ENCODE assay signal across 7 cellular contexts in the genomic region with DNA sequence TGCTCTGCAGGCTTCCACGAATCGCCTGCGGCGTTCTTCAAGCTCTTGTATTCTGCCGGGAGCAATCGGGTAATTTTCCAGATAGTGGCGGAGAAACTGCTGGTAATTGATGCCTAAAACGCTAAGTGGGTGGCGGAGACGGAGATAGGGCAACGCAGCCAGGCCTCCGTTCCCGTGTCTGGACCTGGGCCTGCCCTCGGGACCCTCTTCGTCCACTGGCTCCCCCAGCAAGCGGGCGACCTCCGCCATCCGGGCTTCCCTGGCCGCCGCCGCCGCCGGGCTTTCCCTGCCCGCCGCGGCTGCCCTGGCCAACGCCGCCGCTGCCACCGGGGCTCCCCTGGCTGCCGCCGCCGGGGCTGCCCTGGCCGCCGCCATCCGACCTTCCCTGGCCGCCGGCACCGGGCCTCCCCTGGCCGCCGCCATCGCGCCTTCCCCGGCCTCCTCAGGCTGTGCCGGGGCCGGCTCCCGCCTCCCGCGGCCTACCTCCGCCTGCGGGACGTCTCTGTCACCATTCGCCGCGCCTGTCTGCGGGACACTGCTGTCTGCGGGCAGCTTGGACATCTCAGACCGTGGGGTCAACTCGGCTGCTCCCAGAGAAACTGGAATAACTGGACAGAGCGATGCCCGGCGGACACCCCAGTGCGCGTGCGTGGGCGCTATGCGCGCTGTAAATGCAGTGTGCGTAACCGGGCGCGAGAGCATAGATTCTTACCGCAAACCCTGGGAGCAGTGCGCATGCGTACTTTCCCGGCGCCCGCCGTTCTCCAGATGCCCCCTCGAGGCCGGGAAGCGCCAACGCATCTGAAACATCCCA.
DNase-seq lines count a peak whose midpoint lies in the region; ATAC-seq lines count a peak whose summit lies in the region.

Gene EID2 (minus strand): TSS at position 643 of the 814 bp plus-strand sequence. CDS start 82 bp downstream, at position 561.

- DNase-seq in NCI-H2029 treated with DMSO at 0.1 percent for 48 hours (lab: John Stamatoyannopoulos, UW) (peak; percentile 86), T1000 (lab: John Stamatoyannopoulos, UW) (peak; percentile 93), astrocyte of the hippocampus (ENCODE audit: low read depth, low spot score) (peak; percentile 97), hippocampal formation (lab: John Stamatoyannopoulos, UW) (peak; percentile 90 to 94), retina (peak; percentile 95)

- ATAC-seq in GM18502 (IDR thresholded peaks at IDR 0.05; ENCODE audit: poor library complexity, unreplicated experiment) (peak; percentile 78), HG02981 (IDR thresholded peaks at IDR 0.05; ENCODE audit: unreplicated experiment) (peak; percentile 87)

Comparison
In these comparisons a context has a peak if more than half of its experiments do, and no peak if none do; other contexts are left out.
1. Peak in every context shown above with its lines: DNase-seq and ATAC-seq.